ENCODE assay signal across 16 cellular contexts in the genomic region with DNA sequence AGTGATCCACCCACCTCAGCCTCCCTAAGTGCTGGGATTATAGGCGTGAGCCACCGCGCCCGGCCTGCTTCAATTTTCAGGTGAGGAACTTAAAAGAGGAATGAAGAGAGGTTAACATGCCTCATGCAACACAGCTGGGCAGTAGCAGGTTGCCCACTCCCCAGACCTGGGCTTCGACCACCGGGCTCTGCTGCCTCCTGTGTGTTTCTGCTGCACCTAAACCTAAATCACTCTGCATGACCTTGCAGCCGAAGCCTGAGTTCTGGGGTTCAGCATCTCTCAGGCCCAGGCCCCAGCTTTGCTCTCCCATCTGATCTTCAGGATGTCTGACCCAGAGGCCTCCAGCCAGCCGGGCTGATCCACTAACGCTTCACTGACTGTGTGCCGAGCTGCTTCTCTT.
DNase-seq lines count a peak whose midpoint lies in the region; ATAC-seq and TF ChIP-seq lines count a peak whose summit lies in the region.
"Had no signal": no experiment of that assay in that cellular context is flagged by ENCODE, and none has a peak within 500 bp of the region (broad histone marks: within the 10 kb centered on the region; RNA-seq: fewer than 3 reads in every experiment).

No MANE protein-coding gene starts in this region.

- H3K4me3 Mint-ChIP-seq in neural progenitor cell = no peak overlapping the region
- no peak overlapping the region for H3K4me3 Mint-ChIP-seq in activated T-cell treated with anti-CD3 and anti-CD28 coated beads, Interleukin-2, amount 50 U/mL, for 24 hours
- no peak overlapping the region for H3K4me3 Mint-ChIP-seq in stimulated activated naive B cell treated with anti-CD40 and anti-IgM and Interleukin-4, amounts not matched to agents 10 μg/mL and 1 μg/mL and 100 μg/mL, for 72 hours

- H3K4me3 ChIP-seq in coronary artery = no peak overlapping the region
- H3K4me3 ChIP-seq in neural progenitor cell = no peak overlapping the region
- H3K4me3 ChIP-seq: BLaER1 had no signal

- no peaks in the 10 kb centered on the region for H4K20me1 ChIP-seq in neural progenitor cell (ENCODE audit: low read depth)

- H3K27ac ChIP-seq in coronary artery (no peak overlapping the region), neural progenitor cell (no peak overlapping the region)
- H3K27ac ChIP-seq: BLaER1 had no signal

- H3F3A ChIP-seq in neural progenitor cell (ENCODE audit: low read depth) = no peaks in the 10 kb centered on the region

- no peak overlapping the region for H3K4me2 ChIP-seq in neural progenitor cell
- H3K4me2 ChIP-seq: BLaER1 had no signal

- peak; percentile 59 for DNase-seq in activated effector memory CD4-positive, alpha-beta T cell treated with anti-CD3 and anti-CD28 coated beads, Interleukin-2, amount 50 U/mL, for 16 hours
- no peak for DNase-seq in activated effector memory CD4-positive, alpha-beta T cell treated with Interleukin-2 at 50 U/mL for 16 hours
- peak; percentile 68 for DNase-seq in coronary artery (ENCODE audit: low spot score)
- no peak for DNase-seq in neural progenitor cell (ENCODE audit: low spot score)
- no peak for DNase-seq in activated T-cell treated with anti-CD3 and anti-CD28 coated beads, Interleukin-2, amount 50 U/mL, for 24 hours
- DNase-seq in EL = no peak
- DNase-seq in stimulated activated naive B cell treated with anti-CD40 and anti-IgM and Interleukin-4, amounts not matched to agents 10 μg/mL and 1 μg/mL and 100 μg/mL, for 72 hours = no peak
- DNase-seq: 8988T, DMS79 treated with DMSO at 0.1 percent for 48 hours, KBM-7, MV-4-11, NCI-H1417, NCI-H187 treated with DMSO at 0.1 percent for 48 hours, OCI-M1 had no signal

- TF ChIP-seq CTCF in coronary artery (IDR thresholded peaks at IDR 0.05) (no peak), neural progenitor cell (IDR thresholded peaks at IDR 0.05) (no peak)

- H3K9me3 Mint-ChIP-seq in neural progenitor cell = no peaks in the 10 kb centered on the region
- no peaks in the 10 kb centered on the region for H3K9me3 Mint-ChIP-seq in activated T-cell treated with anti-CD3 and anti-CD28 coated beads, Interleukin-2, amount 50 U/mL, for 24 hours
- no peaks in the 10 kb centered on the region for H3K9me3 Mint-ChIP-seq in stimulated activated naive B cell treated with anti-CD40 and anti-IgM and Interleukin-4, amounts not matched to agents 10 μg/mL and 1 μg/mL and 100 μg/mL, for 72 hours

- no peaks in the 10 kb centered on the region for H3K9me3 ChIP-seq in neural progenitor cell (ENCODE audit: low read depth)
- H3K9me3 ChIP-seq: BLaER1 had no signal

- H3K4me1 ChIP-seq in neural progenitor cell = no peaks in the 10 kb centered on the region

- H3K27me3 Mint-ChIP-seq in neural progenitor cell (ENCODE audit: insufficient read depth, low read depth) = peaks cover 16% of the 10 kb centered on the region
- peaks cover 2% of the 10 kb centered on the region for H3K27me3 Mint-ChIP-seq in activated T-cell treated with anti-CD3 and anti-CD28 coated beads, Interleukin-2, amount 50 U/mL, for 24 hours
- H3K27me3 Mint-ChIP-seq in stimulated activated naive B cell treated with anti-CD40 and anti-IgM and Interleukin-4, amounts not matched to agents 10 μg/mL and 1 μg/mL and 100 μg/mL, for 72 hours = peaks cover 10 to 15% of the 10 kb centered on the region in 2 donors

- H3K4me1 Mint-ChIP-seq in neural progenitor cell = no peaks in the 10 kb centered on the region
- H3K4me1 Mint-ChIP-seq in activated T-cell treated with anti-CD3 and anti-CD28 coated beads, Interleukin-2, amount 50 U/mL, for 24 hours (ENCODE audit: low read depth) = peaks cover 18% of the 10 kb centered on the region
- peaks cover 7 to 11% of the 10 kb centered on the region in 2 donors for H3K4me1 Mint-ChIP-seq in stimulated activated naive B cell treated with anti-CD40 and anti-IgM and Interleukin-4, amounts not matched to agents 10 μg/mL and 1 μg/mL and 100 μg/mL, for 72 hours

- no peaks in the 10 kb centered on the region for H3K36me3 ChIP-seq in neural progenitor cell

- no peak overlapping the region for H3K9ac ChIP-seq in neural progenitor cell
- H3K9ac ChIP-seq: BLaER1 had no signal

- ATAC-seq in HG03045 (IDR thresholded peaks at IDR 0.05; ENCODE audit: unreplicated experiment) = no peak
- ATAC-seq in stimulated activated naive B cell treated with anti-CD40 and anti-IgM and Interleukin-4, amounts not matched to agents 10 μg/mL and 1 μg/mL and 100 μg/mL, for 72 hours (replicated peaks) = no peak

- H2AFZ ChIP-seq in neural progenitor cell (replicated peaks) = no peak overlapping the region

- H3K79me2 ChIP-seq in neural progenitor cell (ENCODE audit: low read depth) = no peaks in the 10 kb centered on the region

- H3K27ac Mint-ChIP-seq in neural progenitor cell = peak overlapping the region; percentile 13
- no peak overlapping the region for H3K27ac Mint-ChIP-seq in activated T-cell treated with anti-CD3 and anti-CD28 coated beads, Interleukin-2, amount 50 U/mL, for 24 hours
- H3K27ac Mint-ChIP-seq in stimulated activated naive B cell treated with anti-CD40 and anti-IgM and Interleukin-4, amounts not matched to agents 10 μg/mL and 1 μg/mL and 100 μg/mL, for 72 hours = no peak overlapping the region

- no peaks in the 10 kb centered on the region for H3K27me3 ChIP-seq in neural progenitor cell
- H3K27me3 ChIP-seq: BLaER1 had no signal

- no peaks in the 10 kb centered on the region for H3K36me3 Mint-ChIP-seq in neural progenitor cell
- H3K36me3 Mint-ChIP-seq in activated T-cell treated with anti-CD3 and anti-CD28 coated beads, Interleukin-2, amount 50 U/mL, for 24 hours (ENCODE audit: low read depth) = no peaks in the 10 kb centered on the region
- H3K36me3 Mint-ChIP-seq in stimulated activated naive B cell treated with anti-CD40 and anti-IgM and Interleukin-4, amounts not matched to agents 10 μg/mL and 1 μg/mL and 100 μg/mL, for 72 hours = no peaks in the 10 kb centered on the region

Comparison
In these comparisons a context has a peak if more than half of its experiments do, and no peak if none do; other contexts are left out.
1. DNase-seq: peak in activated effector memory CD4-positive, alpha-beta T cell treated with anti-CD3 and anti-CD28 coated beads, Interleukin-2, amount 50 U/mL, for 16 hours (single experiment) and coronary artery (single experiment); none in activated effector memory CD4-positive, alpha-beta T cell treated with Interleukin-2 at 50 U/mL for 16 hours (single experiment), neural progenitor cell (single experiment), activated T-cell treated with anti-CD3 and anti-CD28 coated beads, Interleukin-2, amount 50 U/mL, for 24 hours (single experiment), EL (single experiment) and stimulated activated naive B cell treated with anti-CD40 and anti-IgM and Interleukin-4, amounts not matched to agents 10 μg/mL and 1 μg/mL and 100 μg/mL, for 72 hours (single experiment).